11 cellular contexts compared by ENCODE assay signal in the genomic region with DNA sequence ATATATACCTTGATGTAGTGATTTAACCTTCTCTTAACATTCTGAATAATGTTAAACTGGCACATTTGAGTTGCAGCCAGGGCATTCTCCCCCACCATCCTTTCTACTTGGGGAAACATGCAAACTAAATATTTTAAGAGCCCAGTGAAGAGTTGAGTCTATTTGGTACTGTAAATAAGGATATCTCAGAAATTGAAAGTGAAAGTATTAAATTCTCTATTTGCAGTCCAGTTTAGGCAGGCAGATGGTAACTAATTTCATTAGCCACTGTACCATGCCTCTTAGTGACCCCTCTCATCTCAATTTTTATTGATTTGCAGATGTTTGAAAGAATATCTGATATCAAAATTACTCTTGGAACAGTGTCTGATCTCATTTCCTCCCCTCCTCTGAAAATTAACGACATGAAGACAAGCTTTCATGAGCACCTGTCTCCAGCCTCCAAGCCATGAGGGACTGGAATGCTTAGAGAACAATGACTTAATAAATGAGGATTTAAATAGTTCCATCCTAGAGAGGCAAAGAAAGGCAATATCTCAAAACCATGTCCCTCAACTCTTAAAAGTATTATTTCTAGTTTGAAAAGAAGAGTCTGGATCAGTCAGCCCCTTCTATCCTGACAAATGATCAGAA.
DNase-seq lines count a peak whose midpoint lies in the region; ATAC-seq, FAIRE-seq and TF ChIP-seq lines count a peak whose summit lies in the region.
"Had no signal": no experiment of that assay in that cellular context is flagged by ENCODE, and none has a peak within 500 bp of the region (broad histone marks: within the 10 kb centered on the region; RNA-seq: fewer than 3 reads in every experiment).

No MANE protein-coding gene starts in this region.

- FAIRE-seq in A549 (lab: Jason Lieb, UNC) (no peak), H54 (lab: Jason Lieb, UNC) (no peak)

- CTCF ChIA-PET in A549 (lab: Yijun Ruan, JAX), result no interaction called here
- CTCF ChIA-PET in Panc1 (lab: Charles Lee), result no interaction called here

- H3K4me3 ChIP-seq in A549 (peak overlapping the region; percentile 22; the same call in 1 of the 3 replicates), Panc1 (ENCODE audit: low read depth in 2 of 2, low read length in 2 of 2) (peak overlapping the region; percentile 19 to 49)
- H3K4me3 ChIP-seq: SJCRH30 had no signal

- in situ Hi-C loops in Panc1 (cut with HindIII; ENCODE audit: low pct_unique_long_range_greater_than_20kb, low sequenced_read_pairs), result no loop called here

- no peak overlapping the region for H3K27ac ChIP-seq in A549
- no peak overlapping the region for H3K27ac ChIP-seq in Panc1 (ENCODE audit: low read length)
- H3K27ac ChIP-seq: SJCRH30 had no signal

- POLR2A ChIA-PET in A549 (lab: Yijun Ruan, JAX), result no interaction called here
- POLR2A ChIA-PET in Panc1 (lab: Charles Lee), result no interaction called here

- WGBS in A549 (ENCODE audit: missing lambda C conversion rate), result 20% methylated on average over 1 of the region's 1 CpG

- intact Hi-C loops in Panc1 (cut with micrococcal nuclease; ENCODE audit: unreplicated experiment), result no loop called here

- TF ChIP-seq RAD21 in A549 (conservative IDR thresholded peaks at IDR 0.05 in 1 of 2, IDR thresholded peaks at IDR 0.05 in 1 of 2), result no peak

- H3K9me3 ChIP-seq in A549 (no peaks in the 10 kb centered on the region), Panc1 (ENCODE audit: control insufficient read depth, insufficient read depth, low read depth, low read length) (no peaks in the 10 kb centered on the region)
- H3K9me3 ChIP-seq: SJCRH30 had no signal

- no TSS peak for BruUV-seq in Panc1 (replicated peaks; lab: Mats Ljungman, UMichigan)

- no peak for TF ChIP-seq POLR2A in A549 (IDR thresholded peaks at IDR 0.05; ENCODE audit: low read length)
- no peak for TF ChIP-seq POLR2A in H54 (IDR thresholded peaks at IDR 0.05; ENCODE audit: low read depth, low read length)

- H3K4me1 ChIP-seq in A549 (no peaks in the 10 kb centered on the region), Panc1 (ENCODE audit: control insufficient read depth, insufficient read depth, low read length) (no peaks in the 10 kb centered on the region)
- H3K4me1 ChIP-seq: SJCRH30 had no signal

- H3K36me3 ChIP-seq in Panc1 (ENCODE audit: control insufficient read depth, insufficient read depth, low read length), result no peaks in the 10 kb centered on the region
- H3K36me3 ChIP-seq: SJCRH30 had no signal

- H3K27me3 ChIP-seq in Panc1 (ENCODE audit: control insufficient read depth, insufficient read depth, low read length), result no peaks in the 10 kb centered on the region
- H3K27me3 ChIP-seq: SJCRH30 had no signal

- peak overlapping the region; percentile 61 for H3K4me2 ChIP-seq in A549

- DNase-seq in A549 (ENCODE audit: low read depth in 1 of 2, low spot score in 1 of 2), result no peak
- peak; percentile 36 for DNase-seq in DMS53 treated with DMSO at 0.1 percent for 48 hours (lab: John Stamatoyannopoulos, UW; ENCODE audit: unreplicated experiment)
- no peak for DNase-seq in Panc1 (ENCODE audit: low read depth, low spot score)
- no peak for DNase-seq in left lobe of liver (ENCODE audit: low spot score)
- no peak for DNase-seq in activated CD4-positive, CD25-positive, alpha-beta regulatory T cell treated with anti-CD3 and anti-CD28 coated beads, Interleukin-2, amount 50 U/mL, for 72 hours
- no peak for DNase-seq in H54 (ENCODE audit: insufficient read length, low spot score)
- no peak for DNase-seq in cortex of kidney (lab: John Stamatoyannopoulos, UW)
- DNase-seq: endodermal cell, NCI-H1105 had no signal

- TF ChIP-seq CTCF in A549 (IDR thresholded peaks at IDR 0.05), result no peak
- no peak for TF ChIP-seq CTCF in Panc1 (IDR thresholded peaks at IDR 0.05)

- no peak for TF ChIP-seq EP300 in A549 (IDR thresholded peaks at IDR 0.05)

- ATAC-seq in A549 (no peak), Panc1 (no peak), left lobe of liver (peak; percentile 70), HG03565 (IDR thresholded peaks at IDR 0.05; ENCODE audit: unreplicated experiment) (no peak)

TF ChIP-seq in A549, 52 proteins besides CTCF, POLR2A, EP300 and RAD21:
- TF ChIP-seq CHD4 (IDR thresholded peaks at IDR 0.05; ENCODE audit: borderline replicate concordance) (no peak), NR3C1 (IDR thresholded peaks at IDR 0.05) (no peak), HDAC2 (IDR thresholded peaks at IDR 0.05) (no peak), ZNF302 (CRISPR knock-in tag; IDR thresholded peaks at IDR 0.05) (no peak), MAZ (IDR thresholded peaks at IDR 0.05; ENCODE audit: borderline replicate concordance, low read depth, low read length) (no peak), BHLHE40 (IDR thresholded peaks at IDR 0.05; ENCODE audit: low read depth, low read length) (no peak), TFCP2L1 (CRISPR knock-in tag; IDR thresholded peaks at IDR 0.05) (no peak), POLR2AphosphoS2 (conservative IDR thresholded peaks at IDR 0.05; ENCODE audit: low read length) (no peak), RNF2 (IDR thresholded peaks at IDR 0.05; ENCODE audit: borderline replicate concordance, low read depth) (no peak), HEYL (CRISPR knock-in tag; IDR thresholded peaks at IDR 0.05) (no peak), FOSL2 (IDR thresholded peaks at IDR 0.05) (no peak), FOSL2 (CRISPR knock-in tag; IDR thresholded peaks at IDR 0.05) (no peak), PHF8 (IDR thresholded peaks at IDR 0.05; ENCODE audit: borderline replicate concordance, low read depth) (no peak), SREBF2 (IDR thresholded peaks at IDR 0.05) (no peak), HOXB13 (CRISPR knock-in tag; IDR thresholded peaks at IDR 0.05; ENCODE audit: low read depth) (no peak)
- TF ChIP-seq, protein P1, sequence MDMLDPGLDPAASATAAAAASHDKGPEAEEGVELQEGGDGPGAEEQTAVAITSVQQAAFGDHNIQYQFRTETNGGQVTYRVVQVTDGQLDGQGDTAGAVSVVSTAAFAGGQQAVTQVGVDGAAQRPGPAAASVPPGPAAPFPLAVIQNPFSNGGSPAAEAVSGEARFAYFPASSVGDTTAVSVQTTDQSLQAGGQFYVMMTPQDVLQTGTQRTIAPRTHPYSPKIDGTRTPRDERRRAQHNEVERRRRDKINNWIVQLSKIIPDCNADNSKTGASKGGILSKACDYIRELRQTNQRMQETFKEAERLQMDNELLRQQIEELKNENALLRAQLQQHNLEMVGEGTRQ (IDR thresholded peaks at IDR 0.05), result no peak
- TF ChIP-seq, protein P2, sequence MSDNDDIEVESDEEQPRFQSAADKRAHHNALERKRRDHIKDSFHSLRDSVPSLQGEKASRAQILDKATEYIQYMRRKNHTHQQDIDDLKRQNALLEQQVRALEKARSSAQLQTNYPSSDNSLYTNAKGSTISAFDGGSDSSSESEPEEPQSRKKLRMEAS (IDR thresholded peaks at IDR 0.05), result no peak
